Comparison of ENCODE assay signal across 28 cellular contexts in genomic region chr5:137097203-137097602, GRCh38.
"Had no signal": no experiment of that assay in that cellular context is flagged by ENCODE, and none has a peak within 500 bp of the region (broad histone marks: within the 10 kb centered on the region; RNA-seq: fewer than 3 reads in every experiment).

No MANE protein-coding gene starts in this region.

- DNase-seq: hypothalamus; left colon; left lung; lower lobe of right lung; mesenchymal stem cell; naive B cell; natural killer cell; nephron progenitor cell; occipital lobe; ovary; right lobe of liver; stimulated activated CD4-positive, alpha-beta T cell treated with anti-CD3 and anti-CD28 coated beads, Interleukin-1b, Interleukin-23, amount 100 ng/mL, for 48 hours; stimulated activated CD4-positive, alpha-beta T cell treated with anti-CD3 and anti-CD28 coated beads, Interleukin-2, amount 100 ng/mL, for 48 hours; stimulated activated naive B cell treated with anti-CD40 and anti-IgM and Interleukin-4, amounts not matched to agents 10 μg/mL and 1 μg/mL and 100 μg/mL, for 72 hours; stimulated activated naive CD8-positive, alpha-beta T cell treated with anti-CD3 and anti-CD28 coated beads, Interleukin-15, Interleukin-2, amounts not matched to agents 100 U/mL and 50 U/mL, for 24 hours; stomach; testis; thyroid gland; transverse colon; upper lobe of left lung had no signal

- H3K27ac ChIP-seq: left lung, lower lobe of right lung, neural progenitor cell, neutrophil, ovary, right atrium auricular region, right lobe of liver, stomach, testis, thyroid gland, transverse colon, upper lobe of left lung, vagina had no signal

- ATAC-seq: left colon; lower lobe of right lung; natural killer cell; right lobe of liver; stimulated activated naive B cell treated with anti-CD40 and anti-IgM and Interleukin-4, amounts not matched to agents 10 μg/mL and 1 μg/mL and 100 μg/mL, for 72 hours; stimulated activated naive CD8-positive, alpha-beta T cell treated with anti-CD3 and anti-CD28 coated beads, Interleukin-15, Interleukin-2, amounts not matched to agents 100 U/mL and 50 U/mL, for 24 hours had no signal

- H3K4me1 ChIP-seq: left lung, lower lobe of right lung, right atrium auricular region, right lobe of liver, stomach, testis, thyroid gland, transverse colon, upper lobe of left lung had no signal

- H3K27me3 ChIP-seq: left lung, neural progenitor cell, neutrophil, ovary, right atrium auricular region, right lobe of liver, stomach, testis, thyroid gland, transverse colon, upper lobe of left lung, vagina had no signal

- H3K27ac Mint-ChIP-seq: mesothelial cell of epicardium; naive B cell; natural killer cell; nephron progenitor cell; neural progenitor cell; progenitor cell of endocrine pancreas; stimulated activated naive B cell treated with anti-CD40 and anti-IgM and Interleukin-4, amounts not matched to agents 10 μg/mL and 1 μg/mL and 100 μg/mL, for 72 hours had no signal

- H3K36me3 Mint-ChIP-seq: mesothelial cell of epicardium; naive B cell; natural killer cell; neural progenitor cell; stimulated activated naive B cell treated with anti-CD40 and anti-IgM and Interleukin-4, amounts not matched to agents 10 μg/mL and 1 μg/mL and 100 μg/mL, for 72 hours had no signal

- H3K4me3 Mint-ChIP-seq: mesothelial cell of epicardium; naive B cell; natural killer cell; nephron progenitor cell; neural progenitor cell; stimulated activated naive B cell treated with anti-CD40 and anti-IgM and Interleukin-4, amounts not matched to agents 10 μg/mL and 1 μg/mL and 100 μg/mL, for 72 hours had no signal

- H3K4me3 ChIP-seq: left lung, lower lobe of right lung, neural progenitor cell, ovary, right atrium auricular region, right lobe of liver, smooth muscle cell, stomach, testis, thyroid gland, transverse colon, upper lobe of left lung, vagina had no signal

- H3K4me1 Mint-ChIP-seq: naive B cell; natural killer cell; stimulated activated naive B cell treated with anti-CD40 and anti-IgM and Interleukin-4, amounts not matched to agents 10 μg/mL and 1 μg/mL and 100 μg/mL, for 72 hours had no signal

- H2AFZ ChIP-seq: neural progenitor cell had no signal

- H3K36me3 ChIP-seq: left lung, lower lobe of right lung, neural progenitor cell, neutrophil, ovary, right atrium auricular region, right lobe of liver, stomach, thyroid gland, transverse colon, upper lobe of left lung, vagina had no signal

- H3K9ac ChIP-seq: neural progenitor cell had no signal

- H3K9me3 ChIP-seq: left lung, lower lobe of right lung, neutrophil, ovary, right atrium auricular region, right lobe of liver, stomach, testis, thyroid gland, transverse colon, upper lobe of left lung, vagina had no signal

- H3K27me3 Mint-ChIP-seq: naive B cell; stimulated activated naive B cell treated with anti-CD40 and anti-IgM and Interleukin-4, amounts not matched to agents 10 μg/mL and 1 μg/mL and 100 μg/mL, for 72 hours had no signal

- H3K9me3 Mint-ChIP-seq: mesothelial cell of epicardium; nephron progenitor cell; neural progenitor cell; stimulated activated naive B cell treated with anti-CD40 and anti-IgM and Interleukin-4, amounts not matched to agents 10 μg/mL and 1 μg/mL and 100 μg/mL, for 72 hours had no signal

- H3K4me2 ChIP-seq: neural progenitor cell, smooth muscle cell had no signal

- FAIRE-seq: keratinocyte had no signal
